In the genomic region with DNA sequence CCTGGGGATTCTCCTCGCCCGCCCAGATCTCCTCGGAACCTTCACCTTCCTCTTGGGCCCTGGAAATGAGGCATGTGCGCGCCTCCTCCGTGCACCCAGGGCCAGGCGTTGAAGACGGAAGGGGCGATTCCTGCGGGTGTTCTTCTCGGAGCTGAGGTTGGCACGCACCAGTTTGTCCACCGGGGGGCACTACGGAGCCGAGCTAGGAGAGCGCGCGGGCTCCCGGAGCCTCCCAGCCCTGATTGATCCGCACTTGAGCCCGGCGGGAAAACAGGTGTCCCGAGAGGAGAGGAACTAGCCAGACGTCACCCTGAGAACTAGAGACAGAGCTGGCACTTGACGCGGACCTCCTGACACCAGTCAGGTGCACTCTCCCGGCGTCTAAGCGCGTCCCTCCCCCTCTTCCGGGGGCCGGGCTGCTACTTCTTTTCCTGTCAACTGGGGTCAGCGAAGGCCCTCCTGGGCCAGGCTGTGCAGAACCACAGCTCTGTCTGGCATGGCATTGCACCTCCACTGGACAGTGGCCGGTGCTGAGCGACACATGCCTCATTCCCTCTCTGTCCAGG, we compare ENCODE assay signal across 8 cellular contexts. TPM values are rescaled to one million over a fixed set of nuclear protein-coding genes. Genes with fewer than 3 reads are reported as not detected.
DNase-seq lines count a peak whose midpoint lies in the region; ATAC-seq and TF ChIP-seq lines count a peak whose summit lies in the region.

No MANE protein-coding gene starts in this region.

- H3K9me3 ChIP-seq in CD4-positive, alpha-beta T cell (ENCODE audit: control insufficient read depth, low read length), result no peaks in the 10 kb centered on the region
- no peaks in the 10 kb centered on the region for H3K9me3 ChIP-seq in RWPE2 (ENCODE audit: severe bottlenecking)
- no peaks in the 10 kb centered on the region for H3K9me3 ChIP-seq in gastroesophageal sphincter

- CTCF ChIA-PET in CD4-positive, alpha-beta T cell (lab: Charles Lee), result interaction anchor here (0.6 to 2.0 kb wide), 9 partner anchors 11 to 691 kb away, joined by 3 to 8 read pairs (median 3); no protein-coding TSS in a partner anchor

- H3K4me3 Mint-ChIP-seq in CD4-positive, alpha-beta T cell, result peak overlapping the region; percentile 84

- POLR2A ChIA-PET in CD4-positive, alpha-beta T cell (lab: Charles Lee), result interaction anchor here (0.8 to 0.9 kb wide), 3 partner anchors 18 to 155 kb away, joined by 3 read pairs; no protein-coding TSS in a partner anchor

- H3K4me1 Mint-ChIP-seq in CD4-positive, alpha-beta T cell (ENCODE audit: low read depth), result peaks cover 8% of the 10 kb centered on the region

- H3K27ac Mint-ChIP-seq in CD4-positive, alpha-beta T cell, result no peak overlapping the region

- WGBS in gastroesophageal sphincter (ENCODE audit: low coverage in 1 of 2), 2 donors, result 4 to 9% methylated on average over 6 to 14 of the region's 35 CpGs

- no peak for TF ChIP-seq EP300 in gastroesophageal sphincter (IDR thresholded peaks at IDR 0.05)

- no peak for TF ChIP-seq POLR2A in gastroesophageal sphincter (IDR thresholded peaks at IDR 0.05)

- peak; percentile 82 for TF ChIP-seq CTCF in CD4-positive, alpha-beta T cell (IDR thresholded peaks at IDR 0.05)
- TF ChIP-seq CTCF in RWPE2 (IDR thresholded peaks at IDR 0.05; ENCODE audit: poor library complexity, severe bottlenecking) (peak; percentile 91), gastroesophageal sphincter (IDR thresholded peaks at IDR 0.05) (peak; percentile 74 to 94 (median 78))

- H3K27me3 ChIP-seq in CD4-positive, alpha-beta T cell (ENCODE audit: control insufficient read depth, insufficient read depth, low read length), result no peaks in the 10 kb centered on the region
- no peaks in the 10 kb centered on the region for H3K27me3 ChIP-seq in RWPE2 (ENCODE audit: insufficient read depth, poor library complexity, severe bottlenecking)
- H3K27me3 ChIP-seq in gastroesophageal sphincter, result no peaks in the 10 kb centered on the region

- H3K36me3 ChIP-seq in RWPE2 (ENCODE audit: low read depth) (no peaks in the 10 kb centered on the region), gastroesophageal sphincter (no peaks in the 10 kb centered on the region)

- no peaks in the 10 kb centered on the region for H3K9me3 Mint-ChIP-seq in CD4-positive, alpha-beta T cell

- ATAC-seq in CD4-positive, alpha-beta T cell (ENCODE audit: poor library complexity), result peak; percentile 96
- ATAC-seq in GM21360 (IDR thresholded peaks at IDR 0.05; ENCODE audit: unreplicated experiment), result peak; percentile 79
- ATAC-seq in RWPE2 (ENCODE audit: low read depth), result peak; percentile 71
- peak; percentile 91 for ATAC-seq in gastroesophageal sphincter

- no peak overlapping the region for H3K27ac ChIP-seq in CD4-positive, alpha-beta T cell (ENCODE audit: low read depth, low read length)
- H3K27ac ChIP-seq in RWPE2 (ENCODE audit: poor library complexity, severe bottlenecking) (peak overlapping the region; percentile 96), gastroesophageal sphincter (no peak overlapping the region)

- DNase-seq in CD4-positive, alpha-beta T cell, result peak; percentile 57 to 80 (median 66)
- DNase-seq in M059J (ENCODE audit: low read depth), result peak; percentile 86
- peak; percentile 84 for DNase-seq in RWPE2 (ENCODE audit: low spot score)
- peak; percentile 90 for DNase-seq in activated effector memory CD4-positive, alpha-beta T cell treated with anti-CD3 and anti-CD28 coated beads, Interleukin-2, amount 50 U/mL, for 16 hours
- peak; percentile 34 for DNase-seq in occipital lobe (lab: John Stamatoyannopoulos, UW)
- peak; percentile 86 for DNase-seq in superior temporal gyrus (ENCODE audit: extremely low spot score)

- H3K4me3 ChIP-seq in RWPE2 (ENCODE audit: severe bottlenecking) (no peak overlapping the region), gastroesophageal sphincter (peak overlapping the region in 1 of 2 donors; percentile 45)

- intact Hi-C loops in CD4-positive, alpha-beta T cell (cut with DNase I, micrococcal nuclease), result loop anchor here (1.0 to 10.0 kb wide), 5 partner anchors 28 to 393 kb away; no protein-coding TSS in a partner anchor

- peaks cover 4% of the 10 kb centered on the region for H3K27me3 Mint-ChIP-seq in CD4-positive, alpha-beta T cell

- no peaks in the 10 kb centered on the region for H3K36me3 Mint-ChIP-seq in CD4-positive, alpha-beta T cell (ENCODE audit: low read depth)

- H3K4me1 ChIP-seq in RWPE2 (ENCODE audit: insufficient read depth, poor library complexity, severe bottlenecking) (peaks cover 42% of the 10 kb centered on the region), gastroesophageal sphincter (peaks cover 0 to 12% (median 3%) of the 10 kb centered on the region in 3 donors)

RNA-seq across cellular contexts. Expression of a gene that starts 18.3 kb away (rescaled TPM):
- under 1 TPM in 1 of 2 experiments, not detected in 1; 0.11 TPM for total RNA-seq in CD4-positive, alpha-beta T cell
- total RNA-seq in M059J (2014; rRNA removed; shearing (Covaris generic)), result 134 and 164 TPM in 2 replicates
- 1 to 10 TPM; 2.5 to 8.7 (median 4.1) TPM for total RNA-seq in gastroesophageal sphincter
- total RNA-seq in occipital lobe, result 1.7 TPM

RNA-seq across cellular contexts. Expression of a gene that starts 21.8 kb away (rescaled TPM):
- not detected for total RNA-seq in CD4-positive, alpha-beta T cell
- 0.89 and 2.7 TPM in 2 replicates for total RNA-seq in M059J (2014; rRNA removed; shearing (Covaris generic))
- total RNA-seq in gastroesophageal sphincter (10 to 100 TPM; 25.8 to 39.4 (median 32.9) TPM), occipital lobe (93.1 TPM)

Comparison
In these comparisons a context has a peak if more than half of its experiments do, and no peak if none do; other contexts are left out.
1. DNase-seq: peak in every context shown above with its lines; median percentile 90 in activated effector memory CD4-positive, alpha-beta T cell treated with anti-CD3 and anti-CD28 coated beads, Interleukin-2, amount 50 U/mL, for 16 hours; 86 in M059J; 86 in superior temporal gyrus; 84 in RWPE2; 66 in CD4-positive, alpha-beta T cell; 34 in occipital lobe.
2. RNA of a gene that starts 18.3 kb away (total RNA-seq): 134 to 164 TPM in M059J; 2.5 to 8.7 TPM in gastroesophageal sphincter, 1.7 TPM in occipital lobe (single experiment) and 0.11 TPM in CD4-positive, alpha-beta T cell; every median in the first group is over 10 times any median in the second.
3. Peak in every context shown above with its lines, with median percentiles within 50 percentile points of each other: ATAC-seq and CTCF ChIP-seq.